Comparison of ENCODE assay signal across 9 cellular contexts in the genomic region with DNA sequence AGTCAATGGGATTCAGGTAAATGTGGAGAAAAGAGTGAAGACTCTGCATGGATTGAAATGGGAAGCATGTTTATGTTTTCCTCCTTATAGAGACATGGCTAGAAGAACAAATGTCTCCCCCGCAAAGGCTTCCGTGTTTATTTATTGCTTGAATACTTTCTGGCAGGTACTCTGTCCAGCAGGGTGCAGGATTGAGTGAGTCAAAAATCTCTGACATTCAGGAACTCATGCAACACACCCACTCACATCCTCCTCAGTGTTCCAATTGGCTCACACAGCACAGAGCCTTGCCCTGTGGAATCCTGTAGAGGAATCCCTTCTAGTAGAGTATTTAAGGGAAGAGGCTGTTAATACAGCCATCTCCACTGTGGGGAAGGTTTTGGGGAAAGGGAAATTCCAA.
A peak's percentile ranks its signal among the peaks of the same experiment; 100 is the strongest.
DNase-seq lines count a peak whose midpoint lies in the region; ATAC-seq and TF ChIP-seq lines count a peak whose summit lies in the region.
"Had no signal": no experiment of that assay in that cellular context is flagged by ENCODE, and none has a peak within 500 bp of the region (broad histone marks: within the 10 kb centered on the region; RNA-seq: fewer than 3 reads in every experiment).

No MANE protein-coding gene starts in this region.

- peak; percentile 72 for ATAC-seq in GM18511 (IDR thresholded peaks at IDR 0.05; ENCODE audit: unreplicated experiment)
- peak; percentile 65 for ATAC-seq in mucosa of descending colon
- ATAC-seq in GM21528 (IDR thresholded peaks at IDR 0.05; ENCODE audit: low FRiP score, unreplicated experiment) = no peak
- ATAC-seq: activated T-cell treated with anti-CD3 and anti-CD28 coated beads, Interleukin-2, amount 50 U/mL, for 4 hours; HCT116 had no signal

- H3K4me3 ChIP-seq in HAP-1 = no peak overlapping the region
- H3K4me3 ChIP-seq in mucosa of descending colon = no peak overlapping the region
- H3K4me3 ChIP-seq in tibial artery = no peak overlapping the region

- DNase-seq in HAP-1 (ENCODE audit: low spot score in 2 of 2) = peak; percentile 5 to 19
- peak; percentile 24 for DNase-seq in OCI-M1 (lab: John Stamatoyannopoulos, UW)
- peak in 1 of 3 donors; percentile 61 for DNase-seq in mucosa of descending colon
- no peak for DNase-seq in LoVo (ENCODE audit: low spot score)
- DNase-seq in tibial artery = no peak
- DNase-seq: activated T-cell treated with anti-CD3 and anti-CD28 coated beads, Interleukin-2, amount 50 U/mL, for 4 hours had no signal

- H3K9me3 ChIP-seq in HAP-1 (no peaks in the 10 kb centered on the region), mucosa of descending colon (no peaks in the 10 kb centered on the region), tibial artery (no peaks in the 10 kb centered on the region)

- TF ChIP-seq CTCF in mucosa of descending colon (IDR thresholded peaks at IDR 0.05) (no peak), tibial artery (IDR thresholded peaks at IDR 0.05) (no peak)

- intact Hi-C loops in mucosa of descending colon (cut with DNase I, micrococcal nuclease) = no loop called here
- intact Hi-C loops in tibial artery (cut with DNase I; ENCODE audit: low total_unique reads) = no loop called here

- in situ Hi-C loops in HAP-1 (cut with MboI; ENCODE audit: low sequenced_read_pairs) = no loop called here

- H3K4me1 ChIP-seq in HAP-1 (no peaks in the 10 kb centered on the region), mucosa of descending colon (ENCODE audit: low read depth) (peaks cover 4% of the 10 kb centered on the region), tibial artery (no peaks in the 10 kb centered on the region)

- H3K36me3 ChIP-seq in HAP-1 (replicated peaks) = no peaks in the 10 kb centered on the region
- no peaks in the 10 kb centered on the region for H3K36me3 ChIP-seq in mucosa of descending colon (ENCODE audit: low read depth)
- H3K36me3 ChIP-seq in tibial artery = no peaks in the 10 kb centered on the region

- H3K27ac ChIP-seq in tibial artery = no peak overlapping the region

- no peaks in the 10 kb centered on the region for H3K27me3 ChIP-seq in HAP-1 (ENCODE audit: low read depth)
- no peaks in the 10 kb centered on the region for H3K27me3 ChIP-seq in tibial artery

Comparison
In these comparisons a context has a peak if more than half of its experiments do, and no peak if none do; other contexts are left out.
1. DNase-seq: peak in HAP-1 (2 of 2) and OCI-M1 (single experiment); none in LoVo (single experiment) and tibial artery (0 of 2).